In genomic region chr10:121792198-121792597, GRCh38 we compare ENCODE assay signal across 20 cellular contexts.
DNase-seq lines count a peak whose midpoint lies in the region; ATAC-seq, FAIRE-seq and TF ChIP-seq lines count a peak whose summit lies in the region.
"Had no signal": no experiment of that assay in that cellular context is flagged by ENCODE, and none has a peak within 500 bp of the region (broad histone marks: within the 10 kb centered on the region; RNA-seq: fewer than 3 reads in every experiment).

No MANE protein-coding gene starts in this region.

- H3K27me3 ChIP-seq in Caco-2 (replicated peaks; ENCODE audit: control insufficient read depth, insufficient read depth, low read length) (no peaks in the 10 kb centered on the region), MG63 (no peaks in the 10 kb centered on the region), keratinocyte (ENCODE audit: control insufficient read depth, extremely low read depth, insufficient read depth, low read length) (no peaks in the 10 kb centered on the region)
- H3K27me3 ChIP-seq: SJCRH30, vagina had no signal

- CTCF ChIA-PET in Caco-2 (lab: Charles Lee): no interaction called here

- H3K36me3 ChIP-seq in Caco-2 (ENCODE audit: control insufficient read depth, insufficient read depth, low read length): peaks cover 2% of the 10 kb centered on the region
- no peaks in the 10 kb centered on the region for H3K36me3 ChIP-seq in MG63
- peaks cover 0 to 9% of the 10 kb centered on the region in 2 experiments for H3K36me3 ChIP-seq in keratinocyte (ENCODE audit: control insufficient read depth in 2 of 2, extremely low read depth in 1 of 2, insufficient read depth in 2 of 2, low read length in 2 of 2)
- H3K36me3 ChIP-seq: SJCRH30, vagina had no signal

- no peak for DNase-seq in Caco-2
- DNase-seq in MG63: peak; percentile 20
- no peak for DNase-seq in chondrocyte (ENCODE audit: low spot score)
- no peak for DNase-seq in keratinocyte (ENCODE audit: low read depth, low spot score)
- DNase-seq in HuH-7 (ENCODE audit: low spot score): no peak
- no peak for DNase-seq in activated CD8-positive, alpha-beta memory T cell treated with anti-CD3 and anti-CD28 coated beads, Interleukin-2, amount 50 U/mL, for 48 hours
- no peak for DNase-seq in DMS53 treated with DMSO at 0.1 percent for 48 hours (lab: John Stamatoyannopoulos, UW; ENCODE audit: unreplicated experiment)
- DNase-seq: activated CD4-positive, alpha-beta T cell treated with anti-CD3 and anti-CD28 coated beads for 36 hours; AML-193; cerebellar nuclear complex; hypothalamus; NCI-H1436 treated with DMSO at 0.1 percent for 48 hours; NK-92 treated with Interleukin-12 subunit alpha and Interleukin-12 subunit beta, amount 100 ng/mL, for 24 hours; SJCRH30; T1000 had no signal

- peak overlapping the region; percentile 36 for H2AFZ ChIP-seq in keratinocyte (ENCODE audit: control insufficient read depth, low read length)

- peak; percentile 77 for FAIRE-seq in keratinocyte (lab: Jason Lieb, UNC)

- no peaks in the 10 kb centered on the region for H3K9me1 ChIP-seq in keratinocyte (ENCODE audit: control insufficient read depth, extremely low read depth, insufficient read depth, low read length)

- H3K9me3 ChIP-seq in Caco-2 (no peaks in the 10 kb centered on the region), MG63 (no peaks in the 10 kb centered on the region), keratinocyte (ENCODE audit: control insufficient read depth, low read depth, low read length) (no peaks in the 10 kb centered on the region)
- H3K9me3 ChIP-seq: SJCRH30, vagina had no signal

- no peaks in the 10 kb centered on the region for H3K79me2 ChIP-seq in keratinocyte (ENCODE audit: control insufficient read depth, insufficient read depth, low read length)

- H3K27ac Mint-ChIP-seq in Caco-2 (ENCODE audit: unreplicated experiment) (peak overlapping the region; percentile 13), chondrocyte (ENCODE audit: unreplicated experiment) (peak overlapping the region; percentile 1)
- H3K27ac Mint-ChIP-seq: activated CD4-positive, alpha-beta T cell treated with anti-CD3 and anti-CD28 coated beads for 36 hours; activated naive CD8-positive, alpha-beta T cell; nephron had no signal

- ATAC-seq in HG02588 (IDR thresholded peaks at IDR 0.05; ENCODE audit: unreplicated experiment): no peak
- ATAC-seq: activated CD4-positive, alpha-beta T cell treated with anti-CD3 and anti-CD28 coated beads for 36 hours had no signal

- H3K4me3 ChIP-seq in Caco-2 (ENCODE audit: low read depth, low read length) (no peak overlapping the region), MG63 (no peak overlapping the region), keratinocyte (ENCODE audit: control insufficient read depth in 2 of 3, extremely low read depth in 1 of 3, insufficient read depth in 2 of 3, low read depth in 1 of 3, low read length in 3 of 3) (peak overlapping the region in 1 of 3 experiments; percentile 7)
- H3K4me3 ChIP-seq: lung, SJCRH30, vagina had no signal

- POLR2A ChIA-PET in Caco-2 (lab: Charles Lee): no interaction called here

- TF ChIP-seq CTCF in Caco-2 (IDR thresholded peaks at IDR 0.05; ENCODE audit: insufficient read depth in 1 of 2, low read depth in 1 of 2, low read length in 1 of 2, severe bottlenecking in 1 of 2, unreplicated experiment in 1 of 2): no peak
- no peak for TF ChIP-seq CTCF in chondrocyte (IDR thresholded peaks at IDR 0.05)
- TF ChIP-seq CTCF in keratinocyte (optimal IDR thresholded peaks at IDR 0.05 in 1 of 3, IDR thresholded peaks at IDR 0.05 in 1 of 3, conservative IDR thresholded peaks at IDR 0.05 in 1 of 3; ENCODE audit: extremely low read depth in 1 of 3, insufficient read depth in 2 of 3, low read length in 3 of 3): no peak

- peaks cover 22% of the 10 kb centered on the region for H3K36me3 Mint-ChIP-seq in Caco-2 (ENCODE audit: insufficient read depth, unreplicated experiment)
- peaks cover 8% of the 10 kb centered on the region for H3K36me3 Mint-ChIP-seq in chondrocyte (ENCODE audit: low read depth)

- H3K4me3 Mint-ChIP-seq in Caco-2 (ENCODE audit: unreplicated experiment) (no peak overlapping the region), chondrocyte (ENCODE audit: unreplicated experiment) (no peak overlapping the region)
- H3K4me3 Mint-ChIP-seq: activated CD4-positive, alpha-beta T cell treated with anti-CD3 and anti-CD28 coated beads for 36 hours; activated naive CD8-positive, alpha-beta T cell; nephron had no signal

- H3K4me2 ChIP-seq in keratinocyte (ENCODE audit: control insufficient read depth, extremely low read depth, insufficient read depth, low read depth, low read length): peak overlapping the region; percentile 42

- intact Hi-C loops in Caco-2 (cut with micrococcal nuclease; ENCODE audit: unreplicated experiment): no loop called here

- H4K20me1 ChIP-seq in keratinocyte (ENCODE audit: control insufficient read depth, extremely low read depth, insufficient read depth, low read length): no peaks in the 10 kb centered on the region

- H3K9me3 Mint-ChIP-seq in Caco-2 (ENCODE audit: unreplicated experiment): no peaks in the 10 kb centered on the region
- H3K9me3 Mint-ChIP-seq in chondrocyte (ENCODE audit: low read depth): no peaks in the 10 kb centered on the region
- H3K9me3 Mint-ChIP-seq: nephron had no signal

- dilution Hi-C loops in keratinocyte (cut with MboI; ENCODE audit: extremely low pct_ligation_motif_present, low sequenced_read_pairs): no loop called here

- H3K4me1 Mint-ChIP-seq in Caco-2 (ENCODE audit: low read depth, unreplicated experiment) (peaks cover 13% of the 10 kb centered on the region), chondrocyte (ENCODE audit: low read depth) (peaks cover 41% of the 10 kb centered on the region)
- H3K4me1 Mint-ChIP-seq: activated CD4-positive, alpha-beta T cell treated with anti-CD3 and anti-CD28 coated beads for 36 hours had no signal

- no peak overlapping the region for H3K9ac ChIP-seq in keratinocyte (ENCODE audit: control insufficient read depth, extremely low read depth, insufficient read depth, low read length)

- no peaks in the 10 kb centered on the region for H3K4me1 ChIP-seq in Caco-2
- H3K4me1 ChIP-seq in keratinocyte (ENCODE audit: control insufficient read depth, extremely low read depth, insufficient read depth, low read length): peaks cover 6% of the 10 kb centered on the region
- H3K4me1 ChIP-seq: vagina had no signal

- H3K27me3 Mint-ChIP-seq in Caco-2 (ENCODE audit: insufficient read depth, unreplicated experiment) (no peaks in the 10 kb centered on the region), chondrocyte (ENCODE audit: low read depth) (no peaks in the 10 kb centered on the region)
- H3K27me3 Mint-ChIP-seq: activated CD4-positive, alpha-beta T cell treated with anti-CD3 and anti-CD28 coated beads for 36 hours; activated naive CD8-positive, alpha-beta T cell had no signal

- no TSS peak for BruUV-seq in Caco-2 (replicated peaks; lab: Mats Ljungman, UMichigan)

- H3K27ac ChIP-seq in keratinocyte (ENCODE audit: control insufficient read depth, insufficient read depth, low read length): peak overlapping the region; percentile 57
- H3K27ac ChIP-seq: SJCRH30, vagina had no signal
